ENCODE assay signal across 8 cellular contexts in genomic region chr16:30761928-30762902, GRCh38. TPM values are rescaled to one million over a fixed set of nuclear protein-coding genes. Genes with fewer than 3 reads are reported as not detected.
DNase-seq lines count a peak whose midpoint lies in the region; ATAC-seq, FAIRE-seq and TF ChIP-seq lines count a peak whose summit lies in the region.

Gene CFAP119, minus strand, starts transcription at chr16:30762062. Its CDS starts 314 bp downstream, at chr16:30761748.
Gene RNF40, plus strand, starts transcription at chr16:30762322. Its CDS starts 224 bp downstream, at chr16:30762546.

- 0 to 1% methylated on average over 20 to 60 of the region's 60 CpGs for WGBS in body of pancreas, 2 donors

- H3K4me1 ChIP-seq in body of pancreas, result peaks cover 30% of the 10 kb centered on the region

- no peaks in the 10 kb centered on the region for H3K9me3 ChIP-seq in body of pancreas

- H3K4me3 ChIP-seq in body of pancreas, result peak within 1 kb of the TSS; percentile 45 to 93

- DNase-seq in A172 (ENCODE audit: low spot score), result peak; percentile 99
- peak; percentile 89 for DNase-seq in NCI-H2107 (lab: John Stamatoyannopoulos, UW)
- peak; percentile 97 to 99 (median 98) for DNase-seq in body of pancreas
- DNase-seq in iPS DF 4.7 (ENCODE audit: extremely low read depth, low spot score), result peak; percentile 86
- peak; percentile 97 for DNase-seq in sciatic nerve (ENCODE audit: low spot score)

- peak; percentile 96 for FAIRE-seq in TTC549 (lab: Jason Lieb, UNC)

- intact Hi-C loops in body of pancreas (cut with DNase I) (no loop called here), sciatic nerve (cut with DNase I) (no loop called here)

- H3K27ac ChIP-seq in body of pancreas, result peak within 1 kb of the TSS; percentile 76 to 91 (median 84)

- peak in 1 of 7 experiments; percentile 13 for TF ChIP-seq CTCF in body of pancreas (IDR thresholded peaks at IDR 0.05)

- ATAC-seq in HG03064 (IDR thresholded peaks at IDR 0.05; ENCODE audit: low read depth, unreplicated experiment) (peak; percentile 84), body of pancreas (peak; percentile 99), sciatic nerve (peak; percentile 99)

- H3K36me3 ChIP-seq in body of pancreas (replicated peaks in 1 of 2; ENCODE audit: insufficient read depth in 1 of 2, low read depth in 2 of 2), result peaks cover 0 to 29% of the 10 kb centered on the region in 2 donors

- TF ChIP-seq POLR2A in GM18526 (IDR thresholded peaks at IDR 0.05; ENCODE audit: extremely low read depth, insufficient read length) (peak; percentile 89), body of pancreas (IDR thresholded peaks at IDR 0.05) (peak; percentile 30 to 87 (median 77))

- no peaks in the 10 kb centered on the region for H3K27me3 ChIP-seq in body of pancreas

RNA-seq across cellular contexts. Expression of gene CFAP119, which starts in this region (rescaled TPM):
- 6.5 and 10.5 TPM in 2 replicates for total RNA-seq in A172 (2014; rRNA removed; shearing (Covaris generic))
- total RNA-seq in body of pancreas (10 to 100 TPM in 1 of 2 donors, 1 to 10 TPM in 1; 1.6 to 28.0 TPM), sciatic nerve (5.5 TPM)

RNA-seq across cellular contexts. Expression of gene RNF40, which starts in this region (rescaled TPM):
- total RNA-seq in A172 (2014; rRNA removed; shearing (Covaris generic)), result 105 and 107 TPM in 2 replicates
- 10 to 100 TPM; 44.9 to 79.8 TPM for total RNA-seq in body of pancreas
- 92.9 TPM for total RNA-seq in sciatic nerve

Comparison
In these comparisons a context has a peak if more than half of its experiments do, and no peak if none do; other contexts are left out.
1. Peak in every context shown above with its lines: DNase-seq, ATAC-seq, H3K4me3 ChIP-seq and H3K27ac ChIP-seq.